13 cellular contexts compared by ENCODE assay signal in genomic region chr19:291561-292280, GRCh38.
DNase-seq lines count a peak whose midpoint lies in the region; ATAC-seq and TF ChIP-seq lines count a peak whose summit lies in the region.
"Had no signal": no experiment of that assay in that cellular context is flagged by ENCODE, and none has a peak within 500 bp of the region (broad histone marks: within the 10 kb centered on the region; RNA-seq: fewer than 3 reads in every experiment).

No MANE protein-coding gene starts in this region.

- ATAC-seq in GM18502 (IDR thresholded peaks at IDR 0.05; ENCODE audit: poor library complexity, unreplicated experiment) = no peak
- no peak for ATAC-seq in GM21576 (IDR thresholded peaks at IDR 0.05; ENCODE audit: unreplicated experiment)
- ATAC-seq: activated CD8-positive, alpha-beta T cell treated with anti-CD3 and anti-CD28 coated beads, Interleukin-2, amount 10 ng/mL, durations not matched to agents 7 days and 5 days; T-helper 17 cell had no signal

- no peak overlapping the region for H3K4me3 ChIP-seq in epithelial cell of esophagus (ENCODE audit: low read length)

- TF ChIP-seq CTCF in epithelial cell of esophagus (IDR thresholded peaks at IDR 0.05; ENCODE audit: insufficient read depth, low read depth, low read length, missing control alignments) = no peak

- DNase-seq in EH (ENCODE audit: low read depth) (peak; percentile 13), NCI-H69 (lab: John Stamatoyannopoulos, UW) (peak; percentile 53), epithelial cell of esophagus (ENCODE audit: low read depth) (peak; percentile 25), retina (peak; percentile 44), NCI-H226 (no peak), NCI-H2081 (lab: John Stamatoyannopoulos, UW) (no peak)
- DNase-seq: activated CD8-positive, alpha-beta T cell treated with anti-CD3 and anti-CD28 coated beads, Interleukin-2, amount 10 ng/mL, durations not matched to agents 7 days and 5 days; CD4-positive, CD25-positive, alpha-beta regulatory T cell; dermis blood vessel endothelial cell; stimulated activated CD4-positive, alpha-beta T cell treated with anti-CD3 and anti-CD28 coated beads, Interleukin-4, amount 100 ng/mL, for 4 hours; T-helper 17 cell had no signal

Comparison
In these comparisons a context has a peak if more than half of its experiments do, and no peak if none do; other contexts are left out.
1. DNase-seq: peak in EH (single experiment), NCI-H69 (single experiment), epithelial cell of esophagus (single experiment) and retina (single experiment); none in NCI-H226 (single experiment) and NCI-H2081 (0 of 2).